ENCODE assay signal across 18 cellular contexts in the genomic region with DNA sequence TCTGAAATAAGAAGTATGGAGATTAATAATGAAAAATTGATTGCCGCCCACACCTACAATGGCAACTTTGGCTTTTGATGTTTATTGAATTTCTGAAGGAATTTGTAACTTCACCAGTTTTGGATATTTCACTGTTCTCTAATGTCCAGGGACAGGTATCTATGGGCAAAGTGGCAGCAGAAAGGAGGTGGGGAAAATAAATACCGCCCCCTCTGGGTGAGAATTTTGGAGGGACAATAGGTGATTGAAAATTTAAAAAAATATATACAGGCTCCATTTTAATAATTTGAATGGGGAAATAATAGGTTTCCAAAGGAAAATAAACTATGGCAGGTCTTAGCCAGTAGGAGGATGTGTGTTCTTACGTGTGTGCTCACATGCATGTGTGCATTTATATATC. TPM values are rescaled to one million over a fixed set of nuclear protein-coding genes. Genes with fewer than 3 reads are reported as not detected.
"Had no signal": no experiment of that assay in that cellular context is flagged by ENCODE, and none has a peak within 500 bp of the region (broad histone marks: within the 10 kb centered on the region; RNA-seq: fewer than 3 reads in every experiment).

No MANE protein-coding gene starts in this region.

- H3K27ac ChIP-seq: RWPE1 had no signal

- ATAC-seq: Panc1 had no signal

- DNase-seq: KBM-7, MM.1S, NCI-H1092 treated with DMSO at 0.1 percent for 48 hours, NCI-H1436, NCI-H187, NCI-H2029 treated with DMSO at 0.1 percent for 48 hours, NCI-H2171 treated with DMSO at 0.1 percent for 48 hours, NCI-H2227 treated with DMSO at 0.1 percent for 48 hours, NCI-H446, NCI-H510A, NCI-H524 treated with DMSO at 0.1 percent for 48 hours, NCI-H69, NCI-H774, SHP77 had no signal

RNA-seq across cellular contexts. Expression of gene SCGB3A2, which starts 1.3 kb away (rescaled TPM):
- total RNA-seq: HT-29, SK-MEL-5 had no signal

RNA-seq across cellular contexts. Expression of gene C5orf46, which starts 26.6 kb away (rescaled TPM):
- total RNA-seq: HT-29, SK-MEL-5 had no signal
